ENCODE assay signal across 25 cellular contexts in genomic region chr2:88247531-88247930, GRCh38.
DNase-seq lines count a peak whose midpoint lies in the region; ATAC-seq, FAIRE-seq and TF ChIP-seq lines count a peak whose summit lies in the region.
"Had no signal": no experiment of that assay in that cellular context is flagged by ENCODE, and none has a peak within 500 bp of the region (broad histone marks: within the 10 kb centered on the region; RNA-seq: fewer than 3 reads in every experiment).

No MANE protein-coding gene starts in this region.

- H3K36me3 ChIP-seq in GM12878 (ENCODE audit: control insufficient read depth in 2 of 2, insufficient read depth in 2 of 2, low read length in 1 of 2) = no peaks in the 10 kb centered on the region
- H3K36me3 ChIP-seq: adrenal gland, breast epithelium, colonic mucosa, lower lobe of right lung, WERI-Rb-1 had no signal

- DNase-seq in activated CD4-positive, alpha-beta memory T cell treated with anti-CD3 and anti-CD28 coated beads for 36 hours = peak; percentile 49
- DNase-seq in activated CD4-positive, alpha-beta memory T cell treated with anti-CD3 and anti-CD28 coated beads, Interleukin-2, amount 10 ng/mL, durations not matched to agents 7 days and 5 days = no peak
- DNase-seq in Daoy (ENCODE audit: low read depth) (peak; percentile 60), GM12878 (ENCODE audit: low read depth, low spot score) (no peak), renal cortical epithelial cell (ENCODE audit: low read depth) (peak; percentile 11), NCI-H2029 (lab: John Stamatoyannopoulos, UW) (no peak), amygdala (lab: John Stamatoyannopoulos, UW) (no peak), NCI-H510A treated with DMSO at 0.1 percent for 48 hours (lab: John Stamatoyannopoulos, UW) (no peak)
- DNase-seq: C1 segment of cervical spinal cord, Calu3, colonic mucosa, GOT3, lower lobe of right lung, NCI-H1417, NCI-H510A, WERI-Rb-1 had no signal

- SMC1A ChIA-PET in GM12878 (lab: Charles Lee; ENCODE audit: uncharacterized antibody, unreplicated experiment) = interaction anchor here (0.8 to 1.3 kb wide), 2 partner anchors 37 to 95 kb away, joined by 3 read pairs; no protein-coding TSS in a partner anchor

- peaks cover 8% of the 10 kb centered on the region for H3K9me3 Mint-ChIP-seq in activated CD4-positive, alpha-beta memory T cell treated with anti-CD3 and anti-CD28 coated beads for 36 hours
- peaks cover 5% of the 10 kb centered on the region for H3K9me3 Mint-ChIP-seq in activated CD4-positive, alpha-beta memory T cell treated with anti-CD3 and anti-CD28 coated beads, Interleukin-2, amount 10 ng/mL, durations not matched to agents 7 days and 5 days
- H3K9me3 Mint-ChIP-seq: T-helper 2 cell treated with Interferon-gamma antibody and Interleukin-4, amounts not matched to agents 5 μg/mL and 100 μg/mL, for 36 hours had no signal

- WGBS in GM12878 (ENCODE audit: insufficient coverage, insufficient replicate concordance, low lambda C conversion rate, missing lambda C conversion rate) = 11% methylated on average over 6 of the region's 6 CpGs

- FAIRE-seq in GM12878 (lab: Jason Lieb, UNC) = no peak
- FAIRE-seq: keratinocyte had no signal

- H2AFZ ChIP-seq in GM12878 (ENCODE audit: control insufficient read depth, low read depth, low read length) = no peak overlapping the region

- no peak for TF ChIP-seq CTCF in GM12878 (IDR thresholded peaks at IDR 0.05 in 2 of 3, conservative IDR thresholded peaks at IDR 0.05 in 1 of 3; ENCODE audit: control insufficient read depth in 2 of 3, extremely low read depth in 1 of 3, insufficient read depth in 1 of 3, low read depth in 3 of 3, low read length in 3 of 3)

- RAD21 ChIA-PET in GM12878 (lab: Charles Lee; ENCODE audit: unreplicated experiment) = interaction anchor here (0.6 kb wide), 1 partner anchor 32 kb away, joined by 4 read pairs; no protein-coding TSS in a partner anchor

- CTCF ChIA-PET in activated CD4-positive, alpha-beta memory T cell treated with anti-CD3 and anti-CD28 coated beads for 36 hours (lab: Charles Lee) = no interaction called here
- CTCF ChIA-PET in activated CD4-positive, alpha-beta memory T cell treated with anti-CD3 and anti-CD28 coated beads, Interleukin-2, amount 10 ng/mL, durations not matched to agents 7 days and 5 days (lab: Charles Lee) = no interaction called here
- CTCF ChIA-PET in GM12878 (lab: Yijun Ruan, JAX) = no interaction called here

- H3K27ac Mint-ChIP-seq in activated CD4-positive, alpha-beta memory T cell treated with anti-CD3 and anti-CD28 coated beads for 36 hours = no peak overlapping the region
- no peak overlapping the region for H3K27ac Mint-ChIP-seq in activated CD4-positive, alpha-beta memory T cell treated with anti-CD3 and anti-CD28 coated beads, Interleukin-2, amount 10 ng/mL, durations not matched to agents 7 days and 5 days
- H3K27ac Mint-ChIP-seq: progenitor cell of endocrine pancreas; T-helper 2 cell treated with Interferon-gamma antibody and Interleukin-4, amounts not matched to agents 5 μg/mL and 100 μg/mL, for 36 hours; type B pancreatic cell had no signal

- H3K36me3 Mint-ChIP-seq in activated CD4-positive, alpha-beta memory T cell treated with anti-CD3 and anti-CD28 coated beads for 36 hours = no peaks in the 10 kb centered on the region
- no peaks in the 10 kb centered on the region for H3K36me3 Mint-ChIP-seq in activated CD4-positive, alpha-beta memory T cell treated with anti-CD3 and anti-CD28 coated beads, Interleukin-2, amount 10 ng/mL, durations not matched to agents 7 days and 5 days (ENCODE audit: low read depth)
- H3K36me3 Mint-ChIP-seq: type B pancreatic cell had no signal

- H3K27me3 Mint-ChIP-seq in activated CD4-positive, alpha-beta memory T cell treated with anti-CD3 and anti-CD28 coated beads for 36 hours = peaks cover 9% of the 10 kb centered on the region
- H3K27me3 Mint-ChIP-seq in activated CD4-positive, alpha-beta memory T cell treated with anti-CD3 and anti-CD28 coated beads, Interleukin-2, amount 10 ng/mL, durations not matched to agents 7 days and 5 days = no peaks in the 10 kb centered on the region

- intact Hi-C loops in activated CD4-positive, alpha-beta memory T cell treated with anti-CD3 and anti-CD28 coated beads for 36 hours (cut with micrococcal nuclease) = no loop called here
- intact Hi-C loops in GM12878 (cut with micrococcal nuclease; ENCODE audit: unreplicated experiment) = no loop called here

- no peaks in the 10 kb centered on the region for H3K4me1 Mint-ChIP-seq in activated CD4-positive, alpha-beta memory T cell treated with anti-CD3 and anti-CD28 coated beads for 36 hours (ENCODE audit: low read depth)
- no peaks in the 10 kb centered on the region for H3K4me1 Mint-ChIP-seq in activated CD4-positive, alpha-beta memory T cell treated with anti-CD3 and anti-CD28 coated beads, Interleukin-2, amount 10 ng/mL, durations not matched to agents 7 days and 5 days

- TF ChIP-seq EP300 in GM12878 (IDR thresholded peaks at IDR 0.05; ENCODE audit: borderline replicate concordance in 1 of 2, control insufficient read depth in 1 of 2, low read depth in 2 of 2, low read length in 2 of 2) = no peak

- no peak for TF ChIP-seq RAD21 in GM12878 (IDR thresholded peaks at IDR 0.05; ENCODE audit: insufficient read depth, low read depth, low read length)

- H3K9ac ChIP-seq in GM12878 (ENCODE audit: control insufficient read depth, insufficient read depth, low read length) = no peak overlapping the region

- no peak overlapping the region for H3K4me2 ChIP-seq in GM12878 (ENCODE audit: control insufficient read depth, insufficient read depth)

- no peaks in the 10 kb centered on the region for H4K20me1 ChIP-seq in GM12878 (ENCODE audit: control insufficient read depth, insufficient read depth)

- H3K4me1 ChIP-seq in GM12878 (ENCODE audit: control insufficient read depth, insufficient read depth, low read length) = no peaks in the 10 kb centered on the region
- H3K4me1 ChIP-seq: adrenal gland, breast epithelium, colonic mucosa, lower lobe of right lung had no signal

- BruUV-seq in GM12878 (replicated peaks; lab: Mats Ljungman, UMichigan) = no TSS peak

- no peak overlapping the region for H3K4me3 Mint-ChIP-seq in activated CD4-positive, alpha-beta memory T cell treated with anti-CD3 and anti-CD28 coated beads for 36 hours
- no peak overlapping the region for H3K4me3 Mint-ChIP-seq in activated CD4-positive, alpha-beta memory T cell treated with anti-CD3 and anti-CD28 coated beads, Interleukin-2, amount 10 ng/mL, durations not matched to agents 7 days and 5 days
- H3K4me3 Mint-ChIP-seq: T-helper 2 cell treated with Interferon-gamma antibody and Interleukin-4, amounts not matched to agents 5 μg/mL and 100 μg/mL, for 36 hours; type B pancreatic cell had no signal

- H3K4me3 ChIP-seq in GM12878 = no peak overlapping the region
- H3K4me3 ChIP-seq: adrenal gland, breast epithelium, colonic mucosa, lower lobe of right lung, skin epidermis had no signal

- no peak for TF ChIP-seq POLR2A in GM12878 (IDR thresholded peaks at IDR 0.05; ENCODE audit: low read depth, low read length)

- in situ Hi-C loops in GM12878 (cut with MboI) = no loop called here

- no peaks in the 10 kb centered on the region; the same call in 1 of the 3 replicates for H3K9me3 ChIP-seq in GM12878 (replicated peaks; ENCODE audit: control insufficient read depth, insufficient read depth, low read length)
- H3K9me3 ChIP-seq: adrenal gland, colonic mucosa, lower lobe of right lung had no signal

- peak; percentile 73 for ATAC-seq in GM12878
- ATAC-seq: SK-N-SH treated with all-trans-retinoic acid at 6 μM for 48 hours had no signal

- no peak overlapping the region for H3K27ac ChIP-seq in GM12878 (ENCODE audit: control insufficient read depth, insufficient read depth)
- H3K27ac ChIP-seq: adrenal gland, breast epithelium, colonic mucosa, lower lobe of right lung, RWPE1, skin epidermis, WERI-Rb-1 had no signal

- H3K27me3 ChIP-seq in GM12878 (replicated peaks in 1 of 2; ENCODE audit: control insufficient read depth in 2 of 2, insufficient read depth in 2 of 2, low read length in 1 of 2) = no peaks in the 10 kb centered on the region
- H3K27me3 ChIP-seq: adrenal gland, breast epithelium, colonic mucosa had no signal

- POLR2A ChIA-PET in activated CD4-positive, alpha-beta memory T cell treated with anti-CD3 and anti-CD28 coated beads for 36 hours (lab: Charles Lee) = no interaction called here
- POLR2A ChIA-PET in activated CD4-positive, alpha-beta memory T cell treated with anti-CD3 and anti-CD28 coated beads, Interleukin-2, amount 10 ng/mL, durations not matched to agents 7 days and 5 days (lab: Charles Lee) = no interaction called here
- POLR2A ChIA-PET in GM12878 (lab: Charles Lee) = no interaction called here

- H3K79me2 ChIP-seq in GM12878 (ENCODE audit: control insufficient read depth, insufficient read depth, low read length) = no peaks in the 10 kb centered on the region

TF ChIP-seq in GM12878, 131 proteins besides CTCF, POLR2A, EP300 and RAD21:
- TF ChIP-seq PKNOX1 (IDR thresholded peaks at IDR 0.05) = peak; percentile 57
- TF ChIP-seq POLR2AphosphoS5 (IDR thresholded peaks at IDR 0.05; ENCODE audit: low read length) = no peak

Comparison
In these comparisons a context has a peak if more than half of its experiments do, and no peak if none do; other contexts are left out.
1. DNase-seq: peak in activated CD4-positive, alpha-beta memory T cell treated with anti-CD3 and anti-CD28 coated beads for 36 hours (single experiment), Daoy (single experiment) and renal cortical epithelial cell (single experiment); none in activated CD4-positive, alpha-beta memory T cell treated with anti-CD3 and anti-CD28 coated beads, Interleukin-2, amount 10 ng/mL, durations not matched to agents 7 days and 5 days (single experiment), GM12878 (single experiment), NCI-H2029 (single experiment), amygdala (0 of 56) and NCI-H510A treated with DMSO at 0.1 percent for 48 hours (single experiment).